ENCODE assay signal across 8 cellular contexts in genomic region chr7:25856056-25856780, GRCh38.
DNase-seq lines count a peak whose midpoint lies in the region; ATAC-seq and TF ChIP-seq lines count a peak whose summit lies in the region.

No MANE protein-coding gene starts in this region.

- H3K9me2 ChIP-seq in SK-N-SH = no peaks in the 10 kb centered on the region

- peak overlapping the region; percentile 80 for H3K4me2 ChIP-seq in SK-N-SH

- no peaks in the 10 kb centered on the region for H3K36me3 ChIP-seq in SK-N-SH (replicated peaks in 1 of 2; ENCODE audit: control insufficient read depth in 1 of 2, insufficient read depth in 2 of 2, low read length in 1 of 2)
- no peaks in the 10 kb centered on the region for H3K36me3 ChIP-seq in subcutaneous abdominal adipose tissue (ENCODE audit: control insufficient read depth in 5 of 5, insufficient read depth in 5 of 5, low read length in 5 of 5)

- WGBS in SK-N-SH (ENCODE audit: low lambda C conversion rate) = 13% methylated on average over 18 of the region's 18 CpGs

- peak overlapping the region; percentile 84 for H2AFZ ChIP-seq in SK-N-SH (ENCODE audit: low read depth)

- peaks cover 15% of the 10 kb centered on the region for H3F3A ChIP-seq in SK-N-SH (replicated peaks; ENCODE audit: insufficient read depth)

- peak overlapping the region; percentile 50 to 66 for H3K4me3 ChIP-seq in SK-N-SH (ENCODE audit: low read depth in 2 of 2, low read length in 1 of 2)
- peak overlapping the region; percentile 68 to 85 (median 74) for H3K4me3 ChIP-seq in subcutaneous abdominal adipose tissue (ENCODE audit: low read depth in 1 of 5, low read length in 5 of 5)

- CTCF ChIA-PET in SK-N-SH (lab: Yijun Ruan, JAX) = interaction anchor here (0.7 to 18.4 kb wide), 16 partner anchors 10 to 806 kb away, joined by 3 to 432 read pairs (median 10); no protein-coding TSS in a partner anchor

- POLR2A ChIA-PET in SK-N-SH (lab: Yijun Ruan, JAX) = interaction anchor here (0.5 kb wide), 1 partner anchor 305 kb away, joined by 4 read pairs; no protein-coding TSS in a partner anchor

- no peaks in the 10 kb centered on the region for H4K20me1 ChIP-seq in SK-N-SH (ENCODE audit: insufficient read depth)

- no peak for ATAC-seq in SK-N-SH treated with all-trans-retinoic acid at 6 μM for 48 hours

- H3K27me3 ChIP-seq in SK-N-SH (ENCODE audit: insufficient read depth) (peaks cover 86% of the 10 kb centered on the region), subcutaneous abdominal adipose tissue (ENCODE audit: control insufficient read depth in 5 of 5, insufficient read depth in 4 of 5, low read length in 5 of 5) (peaks cover 0 to 44% (median 37%) of the 10 kb centered on the region in 5 donors)

- no peak overlapping the region; the same call in 1 of the 2 replicates for H3K9ac ChIP-seq in SK-N-SH
- H3K9ac ChIP-seq in subcutaneous abdominal adipose tissue (ENCODE audit: low read length in 5 of 5) = peak overlapping the region; percentile 60 to 81 (median 73)

- H3K4me1 ChIP-seq in SK-N-SH (ENCODE audit: control insufficient read depth in 1 of 2, insufficient read depth in 2 of 2, low read depth in 1 of 2, low read length in 1 of 2) (peaks cover 0 to 23% of the 10 kb centered on the region in 2 experiments; a peak in 2 of 4 replicates), subcutaneous abdominal adipose tissue (ENCODE audit: control insufficient read depth in 5 of 5, insufficient read depth in 5 of 5, low read length in 5 of 5) (peaks cover 1 to 54% (median 48%) of the 10 kb centered on the region in 5 donors)

- DNase-seq in SK-N-SH (no peak), NCI-H748 treated with DMSO at 0.1 percent for 48 hours (lab: John Stamatoyannopoulos, UW) (peak; percentile 53), fibroblast of peridontal ligament (ENCODE audit: extremely low read depth) (peak; percentile 50), RPMI8226 (no peak)
- no peak for DNase-seq in stimulated activated CD4-positive, alpha-beta T cell treated with anti-CD3 and anti-CD28 coated beads, Interleukin-4, amount 100 ng/mL, for 4 hours
- DNase-seq in effector CD8-positive, alpha-beta T cell (lab: John Stamatoyannopoulos, UW) = no peak

- TF ChIP-seq RAD21 in SK-N-SH (IDR thresholded peaks at IDR 0.05; ENCODE audit: low read length) = no peak

- no peaks in the 10 kb centered on the region for H3K9me3 ChIP-seq in SK-N-SH
- no peaks in the 10 kb centered on the region for H3K9me3 ChIP-seq in subcutaneous abdominal adipose tissue (ENCODE audit: control insufficient read depth in 5 of 5, low read length in 5 of 5)

- H3K79me2 ChIP-seq in SK-N-SH (ENCODE audit: insufficient read depth) = no peaks in the 10 kb centered on the region

- H3K27ac ChIP-seq in SK-N-SH (ENCODE audit: low read depth in 2 of 2, low read length in 1 of 2) = peak overlapping the region in 1 of 2 experiments; percentile 2; a peak in 1 of 4 replicates
- peak overlapping the region; percentile 95 for H3K27ac ChIP-seq in subcutaneous abdominal adipose tissue (ENCODE audit: low read depth, low read length)

- no peak for TF ChIP-seq CTCF in SK-N-SH (IDR thresholded peaks at IDR 0.05)

- TF ChIP-seq EP300 in SK-N-SH (IDR thresholded peaks at IDR 0.05; ENCODE audit: borderline replicate concordance in 1 of 2, low read depth in 1 of 2, low read length in 1 of 2) = no peak

TF ChIP-seq in SK-N-SH, 30 proteins besides CTCF, POLR2A, EP300 and RAD21 (continues in another document):
- TF ChIP-seq YY1 (IDR thresholded peaks at IDR 0.05; ENCODE audit: low read depth) (no peak), CHD2 (IDR thresholded peaks at IDR 0.05; ENCODE audit: low read length, partially characterized antibody) (no peak), REST (IDR thresholded peaks at IDR 0.05; ENCODE audit: low read depth, low read length) (no peak), MAX (IDR thresholded peaks at IDR 0.05; ENCODE audit: low read depth) (no peak)

TF ChIP-seq in SK-N-SH treated with all-trans-retinoic acid at 6 μM for 48 hours, 23 proteins besides CTCF, POLR2A, EP300 and RAD21:
- TF ChIP-seq ESRRG (CRISPR knock-in tag; IDR thresholded peaks at IDR 0.05) = no peak
- TF ChIP-seq CREB5 (CRISPR knock-in tag; IDR thresholded peaks at IDR 0.05; ENCODE audit: low read depth) = no peak
- no peak for TF ChIP-seq BACH2 (CRISPR knock-in tag; IDR thresholded peaks at IDR 0.05; ENCODE audit: borderline replicate concordance)
- TF ChIP-seq ZC3H10 (CRISPR knock-in tag; IDR thresholded peaks at IDR 0.05) = no peak
- TF ChIP-seq PPARA (CRISPR knock-in tag; IDR thresholded peaks at IDR 0.05; ENCODE audit: borderline replicate concordance) = no peak
- TF ChIP-seq ZNF565 (CRISPR knock-in tag; conservative IDR thresholded peaks at IDR 0.05; ENCODE audit: low read depth) = no peak
- no peak for TF ChIP-seq OSR1 (CRISPR knock-in tag; IDR thresholded peaks at IDR 0.05)
- no peak for TF ChIP-seq TOX (CRISPR knock-in tag; IDR thresholded peaks at IDR 0.05; ENCODE audit: borderline replicate concordance)
- TF ChIP-seq ZNF8 (CRISPR knock-in tag; IDR thresholded peaks at IDR 0.05) = no peak
- TF ChIP-seq ZFP3 (CRISPR knock-in tag; IDR thresholded peaks at IDR 0.05) = no peak
- no peak for TF ChIP-seq ZFP30 (CRISPR knock-in tag; IDR thresholded peaks at IDR 0.05)
- no peak for TF ChIP-seq RARB (CRISPR knock-in tag; IDR thresholded peaks at IDR 0.05)
- TF ChIP-seq CSDC2 (CRISPR knock-in tag; IDR thresholded peaks at IDR 0.05) = no peak
- TF ChIP-seq POU6F1 (CRISPR knock-in tag; IDR thresholded peaks at IDR 0.05; ENCODE audit: borderline replicate concordance, low read depth) = no peak
- TF ChIP-seq ISL1 (CRISPR knock-in tag; IDR thresholded peaks at IDR 0.05) = no peak

Comparison
In these comparisons a context has a peak if more than half of its experiments do, and no peak if none do; other contexts are left out.
1. DNase-seq: peak in NCI-H748 treated with DMSO at 0.1 percent for 48 hours (single experiment) and fibroblast of peridontal ligament (single experiment); none in SK-N-SH (single experiment), RPMI8226 (single experiment), stimulated activated CD4-positive, alpha-beta T cell treated with anti-CD3 and anti-CD28 coated beads, Interleukin-4, amount 100 ng/mL, for 4 hours (0 of 2) and effector CD8-positive, alpha-beta T cell (single experiment).